In the genomic region with DNA sequence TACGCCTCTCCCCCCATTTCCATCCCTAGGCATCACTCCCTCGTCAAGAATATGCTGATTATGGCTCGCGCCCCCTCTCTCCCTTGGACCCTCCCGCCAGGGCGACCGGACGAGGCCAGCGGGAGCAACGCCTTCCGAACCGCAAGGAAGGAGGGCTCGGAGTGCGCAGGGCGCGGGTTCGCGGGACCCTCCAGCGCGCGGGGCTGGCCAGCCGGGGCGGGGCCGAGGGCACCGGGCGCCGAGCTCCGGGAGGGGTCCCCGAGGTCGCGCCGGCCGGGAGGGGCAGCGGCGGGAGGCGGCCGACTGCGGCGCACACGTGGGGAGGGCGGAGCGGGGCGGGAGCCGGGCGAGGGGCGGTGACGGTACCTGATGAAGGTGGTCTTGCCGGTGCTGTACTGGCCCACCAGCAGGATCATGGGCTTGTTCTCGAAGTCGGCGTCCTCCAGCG, we compare ENCODE assay signal across 8 cellular contexts. TPM values are rescaled to one million over a fixed set of nuclear protein-coding genes. Genes with fewer than 3 reads are reported as not detected.
DNase-seq lines count a peak whose midpoint lies in the region; ATAC-seq and TF ChIP-seq lines count a peak whose summit lies in the region.

No MANE protein-coding gene starts in this region.

- WGBS in esophagus squamous epithelium, 2 donors = 0% methylated on average over 1 to 7 of the region's 52 CpGs
- WGBS in neuronal stem cell (ENCODE audit: extremely low coverage in 2 of 2, insufficient read length in 2 of 2, insufficient replicate concordance in 1 of 2), 2 donors = no CpG with 5 or more reads among the region's 52 CpGs

- peak overlapping the region; percentile 86 for H3K4me3 Mint-ChIP-seq in activated CD4-positive, alpha-beta T cell treated with anti-CD3 and anti-CD28 coated beads for 36 hours

- no peak overlapping the region for H4K91ac ChIP-seq in neuronal stem cell (ENCODE audit: low read depth, low read length, poor library complexity)

- H3K4me1 Mint-ChIP-seq in activated CD4-positive, alpha-beta T cell treated with anti-CD3 and anti-CD28 coated beads for 36 hours = peaks cover 57% of the 10 kb centered on the region

- H3K14ac ChIP-seq in neuronal stem cell (ENCODE audit: low read length) = peak overlapping the region; percentile 84

- no peaks in the 10 kb centered on the region for H3K27me3 ChIP-seq in RWPE2 (ENCODE audit: insufficient read depth, poor library complexity, severe bottlenecking)
- H3K27me3 ChIP-seq in esophagus squamous epithelium = peaks cover 0 to 5% (median 0%) of the 10 kb centered on the region in 4 donors
- H3K27me3 ChIP-seq in neuronal stem cell (ENCODE audit: control insufficient read depth in 3 of 3, insufficient read depth in 3 of 3, low read depth in 1 of 3, low read length in 3 of 3) = peaks cover 0 to 21% (median 0%) of the 10 kb centered on the region in 3 experiments

- H3K27me3 Mint-ChIP-seq in activated CD4-positive, alpha-beta T cell treated with anti-CD3 and anti-CD28 coated beads for 36 hours = peaks cover 8% of the 10 kb centered on the region

- peaks cover 19% of the 10 kb centered on the region for H3K36me3 Mint-ChIP-seq in activated CD4-positive, alpha-beta T cell treated with anti-CD3 and anti-CD28 coated beads for 36 hours (ENCODE audit: low read depth)

- H3K27ac Mint-ChIP-seq in activated CD4-positive, alpha-beta T cell treated with anti-CD3 and anti-CD28 coated beads for 36 hours = peak overlapping the region; percentile 94

- TF ChIP-seq CTCF in RWPE2 (IDR thresholded peaks at IDR 0.05; ENCODE audit: poor library complexity, severe bottlenecking) (no peak), esophagus squamous epithelium (IDR thresholded peaks at IDR 0.05) (no peak)

- peak overlapping the region; percentile 92 for H2BK5ac ChIP-seq in neuronal stem cell (ENCODE audit: low read length)

- H3K4me1 ChIP-seq in RWPE2 (ENCODE audit: insufficient read depth, poor library complexity, severe bottlenecking) (peaks cover 41% of the 10 kb centered on the region), esophagus squamous epithelium (peaks cover 8 to 54% (median 12%) of the 10 kb centered on the region in 3 donors), neuronal stem cell (ENCODE audit: control insufficient read depth in 2 of 2, insufficient read depth in 1 of 2, low read depth in 1 of 2, low read length in 2 of 2) (peaks cover 1 to 9% of the 10 kb centered on the region in 2 donors)

- peaks cover 1% of the 10 kb centered on the region for H3K79me1 ChIP-seq in neuronal stem cell (ENCODE audit: low read depth, low read length)

- H3K9me3 ChIP-seq in RWPE2 (ENCODE audit: severe bottlenecking) (no peaks in the 10 kb centered on the region), esophagus squamous epithelium (no peaks in the 10 kb centered on the region), neuronal stem cell (replicated peaks in 1 of 2; ENCODE audit: control insufficient read depth in 2 of 2, insufficient read depth in 1 of 2, low read depth in 1 of 2, low read length in 2 of 2) (no peaks in the 10 kb centered on the region)

- no peak overlapping the region for H2AK5ac ChIP-seq in neuronal stem cell (ENCODE audit: low read depth, low read length)

- H2BK12ac ChIP-seq in neuronal stem cell (ENCODE audit: low read length) = peak overlapping the region; percentile 46

- H4K8ac ChIP-seq in neuronal stem cell (ENCODE audit: low read depth, low read length) = no peak overlapping the region

- H2BK120ac ChIP-seq in neuronal stem cell (ENCODE audit: low read depth, low read length) = no peak overlapping the region

- no peak for DNase-seq in activated CD4-positive, alpha-beta T cell treated with anti-CD3 and anti-CD28 coated beads for 36 hours
- no peak for DNase-seq in activated CD4-positive, alpha-beta T cell treated with anti-CD3 and anti-CD28 coated beads, Interleukin-2, amount 50 U/mL, for 1 hour
- DNase-seq in RWPE2 (ENCODE audit: low spot score) = no peak
- no peak for DNase-seq in esophagus squamous epithelium (lab: John Stamatoyannopoulos, UW)
- peak; percentile 39 for DNase-seq in neuronal stem cell (ENCODE audit: low spot score)
- no peak for DNase-seq in DMS79 (lab: John Stamatoyannopoulos, UW)
- DNase-seq in NCI-H2171 (lab: John Stamatoyannopoulos, UW) = no peak

- peak overlapping the region; percentile 99 for H3K9ac ChIP-seq in neuronal stem cell (ENCODE audit: low read depth, low read length, poor library complexity)

- peak overlapping the region; percentile 93 for H2BK15ac ChIP-seq in neuronal stem cell (ENCODE audit: low read length)

- intact Hi-C loops in activated CD4-positive, alpha-beta T cell treated with anti-CD3 and anti-CD28 coated beads for 36 hours (cut with DNase I, micrococcal nuclease) = loop anchor here (1.0 to 5.0 kb wide), 17 partner anchors 36 to 855 kb away; a partner anchor contains a TSS
- intact Hi-C loops in esophagus squamous epithelium (cut with DNase I) = no loop called here

- POLR2A ChIA-PET in activated CD4-positive, alpha-beta T cell treated with anti-CD3 and anti-CD28 coated beads for 36 hours (lab: Charles Lee) = interaction anchor here (0.5 to 5.3 kb wide), 15 partner anchors 10 to 1805 kb away, joined by 3 to 68 read pairs (median 4); a partner anchor contains a TSS

- no peaks in the 10 kb centered on the region for H3K9me3 Mint-ChIP-seq in activated CD4-positive, alpha-beta T cell treated with anti-CD3 and anti-CD28 coated beads for 36 hours (ENCODE audit: low read depth)

- H2AFZ ChIP-seq in neuronal stem cell (ENCODE audit: low read length) = peak overlapping the region; percentile 100

- peak; percentile 15 for ATAC-seq in activated CD4-positive, alpha-beta T cell treated with anti-CD3 and anti-CD28 coated beads for 36 hours
- peak; percentile 24 for ATAC-seq in HG02642 (IDR thresholded peaks at IDR 0.05; ENCODE audit: poor library complexity, unreplicated experiment)
- peak; percentile 9 for ATAC-seq in RWPE2 (ENCODE audit: low read depth)

- H3K4ac ChIP-seq in neuronal stem cell (ENCODE audit: low read length) = no peak overlapping the region

- H3K23ac ChIP-seq in neuronal stem cell (ENCODE audit: low read depth, low read length, poor library complexity) = peak overlapping the region; percentile 97

- peaks cover 17% of the 10 kb centered on the region for H3K36me3 ChIP-seq in RWPE2 (ENCODE audit: low read depth)
- no peaks in the 10 kb centered on the region for H3K36me3 ChIP-seq in esophagus squamous epithelium
- H3K36me3 ChIP-seq in neuronal stem cell (replicated peaks in 1 of 2; ENCODE audit: control insufficient read depth in 2 of 2, insufficient read depth in 2 of 2, low read length in 2 of 2) = no peaks in the 10 kb centered on the region

- H3K27ac ChIP-seq in RWPE2 (ENCODE audit: poor library complexity, severe bottlenecking) (peak overlapping the region; percentile 74), esophagus squamous epithelium (peak overlapping the region; percentile 93 to 97 (median 96)), neuronal stem cell (replicated peaks; ENCODE audit: low read length) (peak overlapping the region; percentile 74)

- TF ChIP-seq POLR2A in esophagus squamous epithelium (IDR thresholded peaks at IDR 0.05) = no peak

- CTCF ChIA-PET in activated CD4-positive, alpha-beta T cell treated with anti-CD3 and anti-CD28 coated beads for 36 hours (lab: Charles Lee) = interaction anchor here (0.7 to 2.2 kb wide), 8 partner anchors 10 to 236 kb away, joined by 3 to 6 read pairs (median 4); a partner anchor contains a TSS

- H3K4me3 ChIP-seq in RWPE2 (ENCODE audit: severe bottlenecking) (peak overlapping the region; percentile 83), esophagus squamous epithelium (peak overlapping the region; percentile 80 to 95 (median 88)), neuronal stem cell (ENCODE audit: low read length in 2 of 2) (peak overlapping the region; percentile 95 to 96)

- peak overlapping the region; percentile 80 for H3K4me2 ChIP-seq in neuronal stem cell (ENCODE audit: insufficient read depth, low read length, poor library complexity, severe bottlenecking)

- peak overlapping the region; percentile 99 for H3K18ac ChIP-seq in neuronal stem cell (ENCODE audit: low read length)

RNA-seq across cellular contexts. Expression of a gene that starts 0.4 kb away (rescaled TPM):
- total RNA-seq in activated CD4-positive, alpha-beta T cell treated with anti-CD3 and anti-CD28 coated beads for 36 hours = 10 to 100 TPM; 34.7 to 35.7 TPM
- total RNA-seq in esophagus squamous epithelium = 10 to 100 TPM; 25.4 to 45.3 (median 27.8) TPM
- 7.9 TPM for polyA plus RNA-seq in neuronal stem cell (2013, experiment 1 of 2)
- polyA plus RNA-seq in neuronal stem cell (2013, experiment 2 of 2) = 8.1 TPM

RNA-seq across cellular contexts. Expression of a gene that starts 48.9 kb away (rescaled TPM):
- not detected for total RNA-seq in activated CD4-positive, alpha-beta T cell treated with anti-CD3 and anti-CD28 coated beads for 36 hours
- 10 to 100 TPM in 1 of 4 donors, 1 to 10 TPM in 3; 1.1 to 89.5 (median 9.2) TPM for total RNA-seq in esophagus squamous epithelium
- polyA plus RNA-seq in neuronal stem cell (2013, experiment 1 of 2) = not detected
- polyA plus RNA-seq in neuronal stem cell (2013, experiment 2 of 2) = not detected
